In the genomic region with DNA sequence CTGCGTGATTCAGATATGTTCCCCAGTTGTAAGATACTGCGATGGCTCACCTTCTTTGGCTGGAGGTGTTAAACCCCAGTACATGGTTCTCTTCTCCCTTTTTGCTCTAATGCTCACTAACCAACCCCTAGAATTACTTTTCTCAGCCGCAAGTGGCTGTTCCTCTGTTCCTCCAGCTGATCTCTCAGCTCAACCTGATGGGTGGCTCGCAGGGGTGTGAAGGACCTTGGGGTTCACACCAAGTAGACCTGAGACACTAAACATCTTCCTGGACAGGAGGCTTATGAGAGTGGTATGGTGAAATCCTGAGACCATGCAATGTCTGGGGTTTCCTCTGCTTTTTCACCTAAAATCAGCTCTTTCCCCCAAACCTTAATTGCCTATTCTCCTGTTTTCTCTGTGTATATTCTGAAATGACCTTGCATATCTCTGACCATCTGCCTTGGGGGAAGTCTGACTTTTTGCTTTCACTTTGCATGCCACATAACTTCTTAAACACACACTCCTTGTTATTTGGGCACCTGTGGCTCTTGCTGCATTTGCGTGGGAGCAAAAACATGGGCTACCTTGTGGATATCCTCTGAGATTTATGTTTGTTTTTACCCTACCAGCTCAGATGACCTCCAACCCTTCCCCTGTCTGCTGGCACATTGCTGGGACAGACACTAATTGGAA, we compare ENCODE assay signal across 18 cellular contexts. TPM values are rescaled to one million over a fixed set of nuclear protein-coding genes. Genes with fewer than 3 reads are reported as not detected.
"Had no signal": no experiment of that assay in that cellular context is flagged by ENCODE, and none has a peak within 500 bp of the region (broad histone marks: within the 10 kb centered on the region; RNA-seq: fewer than 3 reads in every experiment).

No MANE protein-coding gene starts in this region.

- H3K36me3 ChIP-seq: ascending aorta, spleen, upper lobe of left lung had no signal

- H3K9me3 ChIP-seq: ascending aorta, psoas muscle, spleen, upper lobe of left lung had no signal

- H3K27ac ChIP-seq: ascending aorta, psoas muscle, spleen, upper lobe of left lung had no signal

- DNase-seq: activated CD4-positive, alpha-beta T cell treated with anti-CD3 and anti-CD28 coated beads for 48 hours; activated CD8-positive, alpha-beta memory T cell treated with anti-CD3 and anti-CD28 coated beads, Interleukin-2, amount 50 U/mL, for 48 hours; activated CD8-positive, alpha-beta T cell treated with anti-CD3 and anti-CD28 coated beads, Interleukin-2, amount 10 ng/mL, durations not matched to agents 7 days and 5 days; activated naive CD8-positive, alpha-beta T cell treated with anti-CD3 and anti-CD28 coated beads, Interleukin-2, amount 50 U/mL, for 24 hours; hypothalamus; midbrain; naive B cell; psoas muscle; spleen; stimulated activated CD4-positive, alpha-beta T cell treated with anti-CD3 and anti-CD28 coated beads, Interleukin-2, amount 100 ng/mL, for 24 hours; upper lobe of left lung had no signal

- H3K4me3 ChIP-seq: ascending aorta, lung, psoas muscle, spleen, upper lobe of left lung had no signal

- ATAC-seq: activated CD8-positive, alpha-beta T cell treated with anti-CD3 and anti-CD28 coated beads, Interleukin-2, amount 10 ng/mL, durations not matched to agents 7 days and 5 days; activated naive CD8-positive, alpha-beta T cell treated with anti-CD3 and anti-CD28 coated beads, Interleukin-2, amount 50 U/mL, for 24 hours; esophagus mucosa; psoas muscle; sciatic nerve had no signal

- H3K27me3 ChIP-seq: ascending aorta, upper lobe of left lung had no signal

- H3K4me1 ChIP-seq: ascending aorta, psoas muscle had no signal

RNA-seq across cellular contexts. Expression of gene IFNA14, which starts 15.9 kb away (rescaled TPM):
- total RNA-seq: activated CD8-positive, alpha-beta T cell treated with anti-CD3 and anti-CD28 coated beads, Interleukin-2, amount 10 ng/mL, durations not matched to agents 7 days and 5 days; ascending aorta; bronchial epithelial cell; esophagus mucosa; glomerular endothelial cell; lung; psoas muscle; sciatic nerve; spleen; temporal lobe; upper lobe of left lung had no signal

RNA-seq across cellular contexts. Expression of gene IFNA17, which starts 27.7 kb away (rescaled TPM):
- total RNA-seq: activated CD8-positive, alpha-beta T cell treated with anti-CD3 and anti-CD28 coated beads, Interleukin-2, amount 10 ng/mL, durations not matched to agents 7 days and 5 days; ascending aorta; bronchial epithelial cell; esophagus mucosa; glomerular endothelial cell; lung; psoas muscle; sciatic nerve; spleen; temporal lobe; upper lobe of left lung had no signal

RNA-seq across cellular contexts. Expression of gene IFNA16, which starts 38.6 kb away (rescaled TPM):
- total RNA-seq: activated CD8-positive, alpha-beta T cell treated with anti-CD3 and anti-CD28 coated beads, Interleukin-2, amount 10 ng/mL, durations not matched to agents 7 days and 5 days; ascending aorta; bronchial epithelial cell; esophagus mucosa; glomerular endothelial cell; lung; psoas muscle; sciatic nerve; spleen; temporal lobe; upper lobe of left lung had no signal

RNA-seq across cellular contexts. Expression of gene IFNA10, which starts 48.7 kb away (rescaled TPM):
- total RNA-seq: activated CD8-positive, alpha-beta T cell treated with anti-CD3 and anti-CD28 coated beads, Interleukin-2, amount 10 ng/mL, durations not matched to agents 7 days and 5 days; ascending aorta; bronchial epithelial cell; esophagus mucosa; glomerular endothelial cell; lung; psoas muscle; sciatic nerve; spleen; temporal lobe; upper lobe of left lung had no signal

RNA-seq across cellular contexts. Expression of gene IFNA5, which starts 49.4 kb away (rescaled TPM):
- total RNA-seq: activated CD8-positive, alpha-beta T cell treated with anti-CD3 and anti-CD28 coated beads, Interleukin-2, amount 10 ng/mL, durations not matched to agents 7 days and 5 days; bronchial epithelial cell; esophagus mucosa; glomerular endothelial cell; psoas muscle; temporal lobe had no signal
